In genomic region chr13:39777527-39778061, GRCh38 we compare ENCODE assay signal across 8 cellular contexts.
A peak's percentile ranks its signal among the peaks of the same experiment; 100 is the strongest.
DNase-seq lines count a peak whose midpoint lies in the region; ATAC-seq and TF ChIP-seq lines count a peak whose summit lies in the region.

No MANE protein-coding gene starts in this region.

- no peaks in the 10 kb centered on the region for H3K27me3 ChIP-seq in CD4-positive, alpha-beta memory T cell (ENCODE audit: insufficient read depth, low read length)
- H3K27me3 ChIP-seq in dorsolateral prefrontal cortex (no peaks in the 10 kb centered on the region), skeletal muscle satellite cell (ENCODE audit: control insufficient read depth, insufficient read depth, low read length) (no peaks in the 10 kb centered on the region)

- intact Hi-C loops in CD4-positive, alpha-beta memory T cell (cut with micrococcal nuclease) = loop anchor here (1.0 to 5.0 kb wide), 6 partner anchors 115 to 1000 kb away; partner anchors contain the start of gene FOXO1
- intact Hi-C loops in dorsolateral prefrontal cortex (cut with DNase I) = loop anchor here (5.0 to 10.0 kb wide), 4 partner anchors 287 to 997 kb away; partner anchors contain the start of genes FOXO1 (in 1 of the 2) and MRPS31 (in 1 of the 2)

- no peaks in the 10 kb centered on the region for H3K9me3 ChIP-seq in CD4-positive, alpha-beta memory T cell (ENCODE audit: control insufficient read depth in 1 of 2, low read length in 2 of 2)
- no peaks in the 10 kb centered on the region for H3K9me3 ChIP-seq in skeletal muscle satellite cell (replicated peaks; ENCODE audit: low read length)

- H3K4me1 Mint-ChIP-seq in CD4-positive, alpha-beta memory T cell = peaks cover 25 to 33% (median 29%) of the 10 kb centered on the region in 4 donors

- no peak for ATAC-seq in HG02798 (IDR thresholded peaks at IDR 0.05; ENCODE audit: poor library complexity, unreplicated experiment)
- ATAC-seq in HG03139 (IDR thresholded peaks at IDR 0.05; ENCODE audit: unreplicated experiment) = no peak

- H3K4me1 ChIP-seq in CD4-positive, alpha-beta memory T cell (ENCODE audit: insufficient read depth, low read length) = peaks cover 29% of the 10 kb centered on the region
- peaks cover 60% of the 10 kb centered on the region for H3K4me1 ChIP-seq in skeletal muscle satellite cell (ENCODE audit: control insufficient read depth, insufficient read depth, low read length)

- H3K9ac ChIP-seq in skeletal muscle satellite cell (ENCODE audit: low read depth, low read length) = peak overlapping the region; percentile 71

- CTCF ChIA-PET in CD4-positive, alpha-beta memory T cell (lab: Charles Lee; ENCODE audit: partially characterized antibody) = interaction anchor here (0.6 to 6.4 kb wide), 8 partner anchors 163 to 1000 kb away, joined by 3 to 102 read pairs (median 8); no protein-coding TSS in a partner anchor

- H3K4me3 Mint-ChIP-seq in CD4-positive, alpha-beta memory T cell = no peak overlapping the region

- H3K9me3 Mint-ChIP-seq in CD4-positive, alpha-beta memory T cell = peaks cover 0 to 2% (median 0%) of the 10 kb centered on the region in 8 donors

- no peak overlapping the region for H3K4me3 ChIP-seq in CD4-positive, alpha-beta memory T cell (ENCODE audit: low read length in 2 of 2)
- H3K4me3 ChIP-seq in dorsolateral prefrontal cortex (no peak overlapping the region), skeletal muscle satellite cell (ENCODE audit: low read length) (no peak overlapping the region)

- peak overlapping the region; percentile 57 for H3K4me2 ChIP-seq in skeletal muscle satellite cell (ENCODE audit: low read length)

- peak; percentile 28 to 51 (median 37) for DNase-seq in CD4-positive, alpha-beta memory T cell
- DNase-seq in HCEC 1CT (peak; percentile 98), SW 1271 (lab: John Stamatoyannopoulos, UW) (peak; percentile 52 to 56), dorsolateral prefrontal cortex (no peak), NCI-H2029 (lab: John Stamatoyannopoulos, UW) (no peak)

- peak overlapping the region in 5 of 7 donors; percentile 22 to 78 (median 62) for H3K27ac Mint-ChIP-seq in CD4-positive, alpha-beta memory T cell

- TF ChIP-seq CTCF in dorsolateral prefrontal cortex (IDR thresholded peaks at IDR 0.05 in 54 of 56, conservative IDR thresholded peaks at IDR 0.05 in 2 of 56; ENCODE audit: low read depth in 1 of 56, partially characterized antibody in 56 of 56) = peak in 43 of 56 donors; percentile 18 to 62 (median 35)

- no peak overlapping the region for H3K27ac ChIP-seq in CD4-positive, alpha-beta memory T cell (ENCODE audit: low read depth, low read length)
- H3K27ac ChIP-seq in dorsolateral prefrontal cortex = no peak overlapping the region

- H3K36me3 Mint-ChIP-seq in CD4-positive, alpha-beta memory T cell = no peaks in the 10 kb centered on the region

- H3K36me3 ChIP-seq in CD4-positive, alpha-beta memory T cell (ENCODE audit: insufficient read depth, low read length) = no peaks in the 10 kb centered on the region
- H3K36me3 ChIP-seq in skeletal muscle satellite cell (ENCODE audit: insufficient read depth, low read length) = no peaks in the 10 kb centered on the region

- POLR2A ChIA-PET in CD4-positive, alpha-beta memory T cell (lab: Charles Lee; ENCODE audit: partially characterized antibody) = no interaction called here

- no peaks in the 10 kb centered on the region for H3K27me3 Mint-ChIP-seq in CD4-positive, alpha-beta memory T cell

Comparison
In these comparisons a context has a peak if more than half of its experiments do, and no peak if none do; other contexts are left out.
1. DNase-seq: peak in CD4-positive, alpha-beta memory T cell (5 of 5), HCEC 1CT (single experiment) and SW 1271 (2 of 2); none in dorsolateral prefrontal cortex (0 of 10) and NCI-H2029 (single experiment).